Comparison of ENCODE assay signal across 26 cellular contexts in the genomic region with DNA sequence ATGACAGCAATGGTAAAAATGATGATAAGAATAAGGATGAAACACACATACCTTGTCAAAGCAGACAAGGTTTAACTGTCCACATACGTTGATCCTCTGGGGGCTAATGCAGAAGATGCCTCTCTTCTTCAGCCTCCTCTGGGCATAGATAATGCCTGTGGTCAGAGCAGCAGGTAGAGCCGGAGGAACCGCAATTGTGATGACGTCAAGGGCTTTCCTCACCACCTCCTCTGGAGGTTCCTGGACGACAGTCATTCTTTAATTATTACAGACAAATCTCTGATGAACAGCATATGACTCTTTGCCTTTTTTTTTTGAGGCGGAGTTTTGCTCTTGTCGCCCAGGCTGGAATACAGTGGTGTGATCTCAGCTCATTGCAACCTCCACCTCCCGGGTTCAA.
DNase-seq lines count a peak whose midpoint lies in the region; ATAC-seq, FAIRE-seq and TF ChIP-seq lines count a peak whose summit lies in the region.
"Had no signal": no experiment of that assay in that cellular context is flagged by ENCODE, and none has a peak within 500 bp of the region (broad histone marks: within the 10 kb centered on the region; RNA-seq: fewer than 3 reads in every experiment).

No MANE protein-coding gene starts in this region.

- ATAC-seq in esophagus mucosa = peak; percentile 76
- no peak for ATAC-seq in stimulated activated naive B cell treated with anti-CD40 and anti-IgM and Interleukin-4, amounts not matched to agents 10 μg/mL and 1 μg/mL and 100 μg/mL, for 72 hours (replicated peaks)
- ATAC-seq in stimulated activated naive CD8-positive, alpha-beta T cell treated with anti-CD3 and anti-CD28 coated beads, Interleukin-15, amount 100 ng/mL, for 72 hours = no peak
- ATAC-seq: GM12878 had no signal

- DNase-seq in bronchial epithelial cell (ENCODE audit: low read depth) (no peak), OCI-M2 (lab: John Stamatoyannopoulos, UW; ENCODE audit: unreplicated experiment) (no peak)
- DNase-seq in stimulated activated naive B cell treated with anti-CD40 and anti-IgM and Interleukin-4, amounts not matched to agents 10 μg/mL and 1 μg/mL and 100 μg/mL, for 72 hours = no peak
- DNase-seq in stimulated activated naive CD8-positive, alpha-beta T cell treated with anti-CD3 and anti-CD28 coated beads, Interleukin-15, amount 100 ng/mL, for 72 hours = no peak
- DNase-seq: 8988T; ACHN; BE2C; C1 segment of cervical spinal cord; CD4-positive, alpha-beta memory T cell; CD4-positive, CD25-positive, alpha-beta regulatory T cell; CD8-positive, alpha-beta memory T cell; COR-L47; DMS 273 treated with DMSO at 0.1 percent for 48 hours; DMS153; DMS53; DMS79; DND-41; EL; GDM1 had no signal

- H3K9me3 Mint-ChIP-seq in stimulated activated naive B cell treated with anti-CD40 and anti-IgM and Interleukin-4, amounts not matched to agents 10 μg/mL and 1 μg/mL and 100 μg/mL, for 72 hours = no peaks in the 10 kb centered on the region
- H3K9me3 Mint-ChIP-seq in stimulated activated naive CD8-positive, alpha-beta T cell treated with anti-CD3 and anti-CD28 coated beads, Interleukin-15, amount 100 ng/mL, for 72 hours = peaks cover 0 to 4% of the 10 kb centered on the region in 2 donors
- H3K9me3 Mint-ChIP-seq: CD14-positive monocyte; CD4-positive, alpha-beta memory T cell; CD4-positive, CD25-positive, alpha-beta regulatory T cell; CD8-positive, alpha-beta memory T cell had no signal

- peak overlapping the region; percentile 57 for H3K27ac Mint-ChIP-seq in stimulated activated naive B cell treated with anti-CD40 and anti-IgM and Interleukin-4, amounts not matched to agents 10 μg/mL and 1 μg/mL and 100 μg/mL, for 72 hours
- no peak overlapping the region for H3K27ac Mint-ChIP-seq in stimulated activated naive CD8-positive, alpha-beta T cell treated with anti-CD3 and anti-CD28 coated beads, Interleukin-15, amount 100 ng/mL, for 72 hours
- H3K27ac Mint-ChIP-seq: CD14-positive monocyte; CD4-positive, alpha-beta memory T cell; CD4-positive, CD25-positive, alpha-beta regulatory T cell had no signal

- FAIRE-seq in bronchial epithelial cell (lab: Jason Lieb, UNC) = peak; percentile 13
- FAIRE-seq: A204.1, GM12878, GM12892, GM18507 had no signal

- H3K36me3 Mint-ChIP-seq in stimulated activated naive B cell treated with anti-CD40 and anti-IgM and Interleukin-4, amounts not matched to agents 10 μg/mL and 1 μg/mL and 100 μg/mL, for 72 hours = peaks cover 0 to 4% of the 10 kb centered on the region in 2 donors
- H3K36me3 Mint-ChIP-seq: CD14-positive monocyte had no signal

- H3K36me3 ChIP-seq in bronchial epithelial cell (ENCODE audit: control insufficient read depth, insufficient read depth, low read length) = no peaks in the 10 kb centered on the region
- H3K36me3 ChIP-seq: BE2C, BLaER1 had no signal

- peaks cover 5 to 9% of the 10 kb centered on the region in 2 donors for H3K27me3 Mint-ChIP-seq in stimulated activated naive B cell treated with anti-CD40 and anti-IgM and Interleukin-4, amounts not matched to agents 10 μg/mL and 1 μg/mL and 100 μg/mL, for 72 hours
- H3K27me3 Mint-ChIP-seq in stimulated activated naive CD8-positive, alpha-beta T cell treated with anti-CD3 and anti-CD28 coated beads, Interleukin-15, amount 100 ng/mL, for 72 hours = peaks cover 6% of the 10 kb centered on the region
- H3K27me3 Mint-ChIP-seq: CD8-positive, alpha-beta memory T cell had no signal

- H3K4me1 Mint-ChIP-seq in stimulated activated naive B cell treated with anti-CD40 and anti-IgM and Interleukin-4, amounts not matched to agents 10 μg/mL and 1 μg/mL and 100 μg/mL, for 72 hours = no peaks in the 10 kb centered on the region
- H3K4me1 Mint-ChIP-seq in stimulated activated naive CD8-positive, alpha-beta T cell treated with anti-CD3 and anti-CD28 coated beads, Interleukin-15, amount 100 ng/mL, for 72 hours = no peaks in the 10 kb centered on the region

- TF ChIP-seq CTCF in bronchial epithelial cell (IDR thresholded peaks at IDR 0.05; ENCODE audit: insufficient read depth, low read length, severe bottlenecking) = no peak

- no peak overlapping the region for H3K4me3 ChIP-seq in bronchial epithelial cell (ENCODE audit: low read depth, low read length)
- H3K4me3 ChIP-seq: BLaER1, GM12878 had no signal

- no peak overlapping the region for H3K4me3 Mint-ChIP-seq in stimulated activated naive B cell treated with anti-CD40 and anti-IgM and Interleukin-4, amounts not matched to agents 10 μg/mL and 1 μg/mL and 100 μg/mL, for 72 hours
- H3K4me3 Mint-ChIP-seq in stimulated activated naive CD8-positive, alpha-beta T cell treated with anti-CD3 and anti-CD28 coated beads, Interleukin-15, amount 100 ng/mL, for 72 hours = no peak overlapping the region
- H3K4me3 Mint-ChIP-seq: CD14-positive monocyte; CD4-positive, alpha-beta memory T cell; CD4-positive, CD25-positive, alpha-beta regulatory T cell; CD8-positive, alpha-beta memory T cell had no signal

- no peaks in the 10 kb centered on the region for H3K27me3 ChIP-seq in bronchial epithelial cell (ENCODE audit: control insufficient read depth, insufficient read depth, low read length)
- H3K27me3 ChIP-seq: BLaER1 had no signal
